In the genomic region with DNA sequence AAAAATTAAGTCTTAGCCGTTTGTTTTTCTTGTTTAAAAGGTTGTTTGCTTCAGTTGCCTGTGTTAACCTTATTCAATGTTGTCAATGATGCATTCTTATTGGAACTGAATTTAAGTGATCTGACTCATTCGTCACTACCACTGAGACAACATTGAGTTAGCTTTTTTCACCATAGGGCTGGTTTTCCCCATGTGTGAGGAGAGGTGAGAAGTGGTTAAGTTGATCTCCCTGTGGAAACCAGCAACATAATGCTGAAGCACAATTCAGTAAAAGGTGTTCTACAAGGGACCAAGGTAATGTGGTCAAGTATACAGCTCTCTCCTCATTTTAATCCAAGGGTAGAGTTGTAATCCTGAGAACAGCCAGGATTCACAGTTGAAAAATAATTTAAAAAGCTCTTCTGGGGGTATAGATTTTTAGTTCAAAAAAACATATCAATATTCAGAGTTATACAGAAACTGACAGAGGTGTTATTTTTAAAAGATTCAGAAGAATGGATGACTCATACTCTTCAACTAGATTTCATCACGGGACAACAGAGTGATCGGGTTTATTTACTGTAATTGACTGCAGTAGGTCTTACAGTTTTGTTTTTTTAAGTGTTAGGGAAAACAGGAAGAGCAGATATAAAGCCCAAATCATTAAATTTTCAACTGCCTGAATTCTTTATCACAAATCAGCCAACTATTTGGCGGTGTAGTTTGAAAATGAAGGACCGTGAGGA, we compare ENCODE assay signal across 1 cellular context.
TF ChIP-seq lines count a peak whose summit lies in the region.

No MANE protein-coding gene starts in this region.

TF ChIP-seq in HepG2, 621 proteins besides CTCF, POLR2A, EP300 and RAD21:
- TF ChIP-seq, protein P1, sequence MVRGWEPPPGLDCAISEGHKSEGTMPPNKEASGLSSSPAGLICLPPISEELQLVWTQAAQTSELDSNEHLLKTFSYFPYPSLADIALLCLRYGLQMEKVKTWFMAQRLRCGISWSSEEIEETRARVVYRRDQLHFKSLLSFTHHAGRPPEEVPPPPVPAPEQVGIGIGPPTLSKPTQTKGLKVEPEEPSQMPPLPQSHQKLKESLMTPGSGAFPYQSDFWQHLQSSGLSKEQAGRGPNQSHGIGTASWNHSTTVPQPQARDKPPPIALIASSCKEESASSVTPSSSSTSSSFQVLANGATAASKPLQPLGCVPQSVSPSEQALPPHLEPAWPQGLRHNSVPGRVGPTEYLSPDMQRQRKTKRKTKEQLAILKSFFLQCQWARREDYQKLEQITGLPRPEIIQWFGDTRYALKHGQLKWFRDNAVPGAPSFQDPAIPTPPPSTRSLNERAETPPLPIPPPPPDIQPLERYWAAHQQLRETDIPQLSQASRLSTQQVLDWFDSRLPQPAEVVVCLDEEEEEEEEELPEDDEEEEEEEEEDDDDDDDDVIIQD (CRISPR knock-in tag; IDR thresholded peaks at IDR 0.05; ENCODE audit: low read depth) = 0 out of 2 replicates have a peak, but pooled peaks have one; percentile 28
- TF ChIP-seq, protein P2, sequence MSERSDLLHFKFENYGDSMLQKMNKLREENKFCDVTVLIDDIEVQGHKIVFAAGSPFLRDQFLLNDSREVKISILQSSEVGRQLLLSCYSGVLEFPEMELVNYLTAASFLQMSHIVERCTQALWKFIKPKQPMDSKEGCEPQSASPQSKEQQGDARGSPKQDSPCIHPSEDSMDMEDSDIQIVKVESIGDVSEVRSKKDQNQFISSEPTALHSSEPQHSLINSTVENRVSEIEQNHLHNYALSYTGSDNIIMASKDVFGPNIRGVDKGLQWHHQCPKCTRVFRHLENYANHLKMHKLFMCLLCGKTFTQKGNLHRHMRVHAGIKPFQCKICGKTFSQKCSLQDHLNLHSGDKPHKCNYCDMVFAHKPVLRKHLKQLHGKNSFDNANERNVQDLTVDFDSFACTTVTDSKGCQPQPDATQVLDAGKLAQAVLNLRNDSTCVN (CRISPR knock-in tag; IDR thresholded peaks at IDR 0.05; ENCODE audit: borderline replicate concordance) = no peak
- no peak for TF ChIP-seq ZNF510 (CRISPR knock-in tag; IDR thresholded peaks at IDR 0.05; ENCODE audit: low read depth)
- TF ChIP-seq FOXP1 (IDR thresholded peaks at IDR 0.05) = no peak
- TF ChIP-seq FOXP1 (CRISPR knock-in tag; IDR thresholded peaks at IDR 0.05) = peak; percentile 32; the same call in 1 of the 2 replicates
- TF ChIP-seq, protein P3, sequence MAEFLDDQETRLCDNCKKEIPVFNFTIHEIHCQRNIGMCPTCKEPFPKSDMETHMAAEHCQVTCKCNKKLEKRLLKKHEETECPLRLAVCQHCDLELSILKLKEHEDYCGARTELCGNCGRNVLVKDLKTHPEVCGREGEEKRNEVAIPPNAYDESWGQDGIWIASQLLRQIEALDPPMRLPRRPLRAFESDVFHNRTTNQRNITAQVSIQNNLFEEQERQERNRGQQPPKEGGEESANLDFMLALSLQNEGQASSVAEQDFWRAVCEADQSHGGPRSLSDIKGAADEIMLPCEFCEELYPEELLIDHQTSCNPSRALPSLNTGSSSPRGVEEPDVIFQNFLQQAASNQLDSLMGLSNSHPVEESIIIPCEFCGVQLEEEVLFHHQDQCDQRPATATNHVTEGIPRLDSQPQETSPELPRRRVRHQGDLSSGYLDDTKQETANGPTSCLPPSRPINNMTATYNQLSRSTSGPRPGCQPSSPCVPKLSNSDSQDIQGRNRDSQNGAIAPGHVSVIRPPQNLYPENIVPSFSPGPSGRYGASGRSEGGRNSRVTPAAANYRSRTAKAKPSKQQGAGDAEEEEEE (CRISPR knock-in tag; IDR thresholded peaks at IDR 0.05; ENCODE audit: borderline replicate concordance) = no peak
- peak; percentile 89 for TF ChIP-seq RBM22 (optimal IDR thresholded peaks at IDR 0.05; ENCODE audit: low read length)
